ENCODE assay signal across 1 cellular context in the genomic region with DNA sequence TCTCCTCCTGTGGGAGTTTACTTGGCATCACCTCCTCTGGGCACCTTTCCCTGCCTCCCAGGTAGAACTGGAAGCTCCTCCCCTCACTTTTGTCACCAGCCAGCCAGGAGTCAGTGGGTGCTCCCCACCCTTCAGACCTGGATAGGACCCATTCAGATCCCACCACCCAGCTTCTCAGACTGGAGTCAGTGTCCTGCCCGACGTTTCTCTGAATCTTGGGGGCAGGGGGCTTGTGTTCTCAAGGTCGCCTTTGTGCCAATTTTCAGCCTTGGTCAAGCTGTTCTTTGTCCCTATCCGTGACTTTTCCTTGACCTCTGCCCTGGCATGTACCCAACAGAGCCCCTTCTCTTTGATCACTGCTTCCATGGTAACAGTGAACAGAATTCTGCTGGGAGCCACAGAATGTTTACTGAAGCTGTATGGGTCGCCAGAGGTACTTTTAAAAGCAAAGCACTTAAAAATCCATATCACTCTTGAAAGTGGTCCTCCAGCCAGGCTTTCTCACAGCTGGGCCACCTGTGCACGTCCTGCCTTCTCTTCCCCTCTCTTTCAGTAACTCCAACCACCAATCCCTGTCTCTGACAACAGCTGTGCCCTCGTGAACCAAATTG.
TF ChIP-seq lines count a peak whose summit lies in the region.
"Not testable (repeated sequence)": the region's sequence is repeated elsewhere in the genome, so short reads cannot be mapped to it uniquely, and the experiment has no call there.

No MANE protein-coding gene starts in this region.

TF ChIP-seq in HepG2, 621 proteins besides CTCF, POLR2A, EP300 and RAD21 (continued from another document and continues in another):
- TF ChIP-seq TOPORS (CRISPR knock-in tag; IDR thresholded peaks at IDR 0.05) = 0 out of 2 replicates have a peak, but pooled peaks have one; percentile 37
- TF ChIP-seq ZNF556 (CRISPR knock-in tag; IDR thresholded peaks at IDR 0.05; ENCODE audit: borderline replicate concordance) = 0 out of 2 replicates have a peak, but pooled peaks have one; percentile 41
- peak; percentile 48; the same call in 1 of the 2 replicates for TF ChIP-seq SPEN (CRISPR knock-in tag; IDR thresholded peaks at IDR 0.05; ENCODE audit: low read depth)
- TF ChIP-seq HNF4A (CRISPR knock-in tag; IDR thresholded peaks at IDR 0.05) = peak; percentile 93
- TF ChIP-seq, protein P1, sequence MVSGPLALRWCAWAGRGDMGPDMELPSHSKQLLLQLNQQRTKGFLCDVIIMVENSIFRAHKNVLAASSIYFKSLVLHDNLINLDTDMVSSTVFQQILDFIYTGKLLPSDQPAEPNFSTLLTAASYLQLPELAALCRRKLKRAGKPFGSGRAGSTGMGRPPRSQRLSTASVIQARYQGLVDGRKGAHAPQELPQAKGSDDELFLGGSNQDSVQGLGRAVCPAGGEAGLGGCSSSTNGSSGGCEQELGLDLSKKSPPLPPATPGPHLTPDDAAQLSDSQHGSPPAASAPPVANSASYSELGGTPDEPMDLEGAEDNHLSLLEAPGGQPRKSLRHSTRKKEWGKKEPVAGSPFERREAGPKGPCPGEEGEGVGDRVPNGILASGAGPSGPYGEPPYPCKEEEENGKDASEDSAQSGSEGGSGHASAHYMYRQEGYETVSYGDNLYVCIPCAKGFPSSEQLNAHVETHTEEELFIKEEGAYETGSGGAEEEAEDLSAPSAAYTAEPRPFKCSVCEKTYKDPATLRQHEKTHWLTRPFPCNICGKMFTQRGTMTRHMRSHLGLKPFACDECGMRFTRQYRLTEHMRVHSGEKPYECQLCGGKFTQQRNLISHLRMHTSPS (CRISPR knock-in tag; IDR thresholded peaks at IDR 0.05; ENCODE audit: low read depth) = peak; percentile 88; the same call in 1 of the 2 replicates
- 0 out of 2 replicates have a peak, but pooled peaks have one; percentile 50 for TF ChIP-seq TOE1 (CRISPR knock-in tag; IDR thresholded peaks at IDR 0.05)
- TF ChIP-seq ZMYM2 (CRISPR knock-in tag; IDR thresholded peaks at IDR 0.05) = peak; percentile 30; the same call in 1 of the 2 replicates
- peak; percentile 95 for TF ChIP-seq NR2F2 (IDR thresholded peaks at IDR 0.05; ENCODE audit: borderline replicate concordance, low read depth)
- peak; percentile 95 to 97 for TF ChIP-seq NR2F1 (CRISPR knock-in tag; IDR thresholded peaks at IDR 0.05)
- peak; percentile 70; the same call in 1 of the 2 replicates for TF ChIP-seq MED13 (CRISPR knock-in tag; IDR thresholded peaks at IDR 0.05)
- TF ChIP-seq SOX13 (IDR thresholded peaks at IDR 0.05) = peak; percentile 68; the same call in 1 of the 2 replicates
- peak in 1 of 2 experiments; percentile 90; a peak in 2 of 4 replicates for TF ChIP-seq SOX13 (CRISPR knock-in tag; conservative IDR thresholded peaks at IDR 0.05 in 1 of 2, IDR thresholded peaks at IDR 0.05 in 1 of 2)
- peak; percentile 85 for TF ChIP-seq SALL1 (CRISPR knock-in tag; IDR thresholded peaks at IDR 0.05)
- TF ChIP-seq FOXA1, SOX6 (IDR thresholded peaks at IDR 0.05): not testable (repeated sequence)
- peak; percentile 55 for TF ChIP-seq FOXA1 (CRISPR knock-in tag; IDR thresholded peaks at IDR 0.05)
- TF ChIP-seq, protein P2, sequence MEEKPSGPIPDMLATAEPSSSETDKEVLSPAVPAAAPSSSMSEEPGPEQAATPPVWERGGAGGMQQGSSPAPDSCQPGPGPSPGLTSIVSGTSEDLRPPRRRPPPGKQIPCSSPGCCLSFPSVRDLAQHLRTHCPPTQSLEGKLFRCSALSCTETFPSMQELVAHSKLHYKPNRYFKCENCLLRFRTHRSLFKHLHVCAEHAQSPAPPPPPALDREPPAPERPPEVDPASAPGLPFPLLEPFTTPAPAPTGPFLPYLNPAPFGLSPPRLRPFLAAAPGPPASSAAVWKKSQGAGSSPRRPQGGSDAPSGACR (CRISPR knock-in tag; IDR thresholded peaks at IDR 0.05) = peak; percentile 86
- peak; percentile 60; the same call in 1 of the 2 replicates for TF ChIP-seq ZNF292 (CRISPR knock-in tag; IDR thresholded peaks at IDR 0.05; ENCODE audit: borderline replicate concordance, low read depth)
- 0 out of 2 replicates have a peak, but pooled peaks have one; percentile 35 for TF ChIP-seq ZNF761 (CRISPR knock-in tag; conservative IDR thresholded peaks at IDR 0.05)
- TF ChIP-seq SP5 (CRISPR knock-in tag; IDR thresholded peaks at IDR 0.05; ENCODE audit: borderline replicate concordance, low read depth) = peak; percentile 56
- TF ChIP-seq SOX6 (CRISPR knock-in tag; IDR thresholded peaks at IDR 0.05) = peak; percentile 95
- 0 out of 2 replicates have a peak, but pooled peaks have one; percentile 6 for TF ChIP-seq ZNF644 (CRISPR knock-in tag; IDR thresholded peaks at IDR 0.05; ENCODE audit: low read depth)
- peak; percentile 81 for TF ChIP-seq ASH2L (IDR thresholded peaks at IDR 0.05; ENCODE audit: insufficient read length, low read depth, low read length)
- peak; percentile 23; the same call in 1 of the 2 replicates for TF ChIP-seq POGZ (CRISPR knock-in tag; IDR thresholded peaks at IDR 0.05)
- TF ChIP-seq, protein P3, sequence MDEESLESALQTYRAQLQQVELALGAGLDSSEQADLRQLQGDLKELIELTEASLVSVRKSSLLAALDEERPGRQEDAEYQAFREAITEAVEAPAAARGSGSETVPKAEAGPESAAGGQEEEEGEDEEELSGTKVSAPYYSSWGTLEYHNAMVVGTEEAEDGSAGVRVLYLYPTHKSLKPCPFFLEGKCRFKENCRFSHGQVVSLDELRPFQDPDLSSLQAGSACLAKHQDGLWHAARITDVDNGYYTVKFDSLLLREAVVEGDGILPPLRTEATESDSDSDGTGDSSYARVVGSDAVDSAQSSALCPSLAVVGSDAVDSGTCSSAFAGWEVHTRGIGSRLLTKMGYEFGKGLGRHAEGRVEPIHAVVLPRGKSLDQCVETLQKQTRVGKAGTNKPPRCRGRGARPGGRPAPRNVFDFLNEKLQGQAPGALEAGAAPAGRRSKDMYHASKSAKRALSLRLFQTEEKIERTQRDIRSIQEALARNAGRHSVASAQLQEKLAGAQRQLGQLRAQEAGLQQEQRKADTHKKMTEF (CRISPR knock-in tag; IDR thresholded peaks at IDR 0.05) = peak; percentile 75
- TF ChIP-seq, protein P4, sequence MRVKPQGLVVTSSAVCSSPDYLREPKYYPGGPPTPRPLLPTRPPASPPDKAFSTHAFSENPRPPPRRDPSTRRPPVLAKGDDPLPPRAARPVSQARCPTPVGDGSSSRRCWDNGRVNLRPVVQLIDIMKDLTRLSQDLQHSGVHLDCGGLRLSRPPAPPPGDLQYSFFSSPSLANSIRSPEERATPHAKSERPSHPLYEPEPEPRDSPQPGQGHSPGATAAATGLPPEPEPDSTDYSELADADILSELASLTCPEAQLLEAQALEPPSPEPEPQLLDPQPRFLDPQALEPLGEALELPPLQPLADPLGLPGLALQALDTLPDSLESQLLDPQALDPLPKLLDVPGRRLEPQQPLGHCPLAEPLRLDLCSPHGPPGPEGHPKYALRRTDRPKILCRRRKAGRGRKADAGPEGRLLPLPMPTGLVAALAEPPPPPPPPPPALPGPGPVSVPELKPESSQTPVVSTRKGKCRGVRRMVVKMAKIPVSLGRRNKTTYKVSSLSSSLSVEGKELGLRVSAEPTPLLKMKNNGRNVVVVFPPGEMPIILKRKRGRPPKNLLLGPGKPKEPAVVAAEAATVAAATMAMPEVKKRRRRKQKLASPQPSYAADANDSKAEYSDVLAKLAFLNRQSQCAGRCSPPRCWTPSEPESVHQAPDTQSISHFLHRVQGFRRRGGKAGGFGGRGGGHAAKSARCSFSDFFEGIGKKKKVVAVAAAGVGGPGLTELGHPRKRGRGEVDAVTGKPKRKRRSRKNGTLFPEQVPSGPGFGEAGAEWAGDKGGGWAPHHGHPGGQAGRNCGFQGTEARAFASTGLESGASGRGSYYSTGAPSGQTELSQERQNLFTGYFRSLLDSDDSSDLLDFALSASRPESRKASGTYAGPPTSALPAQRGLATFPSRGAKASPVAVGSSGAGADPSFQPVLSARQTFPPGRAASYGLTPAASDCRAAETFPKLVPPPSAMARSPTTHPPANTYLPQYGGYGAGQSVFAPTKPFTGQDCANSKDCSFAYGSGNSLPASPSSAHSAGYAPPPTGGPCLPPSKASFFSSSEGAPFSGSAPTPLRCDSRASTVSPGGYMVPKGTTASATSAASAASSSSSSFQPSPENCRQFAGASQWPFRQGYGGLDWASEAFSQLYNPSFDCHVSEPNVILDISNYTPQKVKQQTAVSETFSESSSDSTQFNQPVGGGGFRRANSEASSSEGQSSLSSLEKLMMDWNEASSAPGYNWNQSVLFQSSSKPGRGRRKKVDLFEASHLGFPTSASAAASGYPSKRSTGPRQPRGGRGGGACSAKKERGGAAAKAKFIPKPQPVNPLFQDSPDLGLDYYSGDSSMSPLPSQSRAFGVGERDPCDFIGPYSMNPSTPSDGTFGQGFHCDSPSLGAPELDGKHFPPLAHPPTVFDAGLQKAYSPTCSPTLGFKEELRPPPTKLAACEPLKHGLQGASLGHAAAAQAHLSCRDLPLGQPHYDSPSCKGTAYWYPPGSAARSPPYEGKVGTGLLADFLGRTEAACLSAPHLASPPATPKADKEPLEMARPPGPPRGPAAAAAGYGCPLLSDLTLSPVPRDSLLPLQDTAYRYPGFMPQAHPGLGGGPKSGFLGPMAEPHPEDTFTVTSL (CRISPR knock-in tag; IDR thresholded peaks at IDR 0.05; ENCODE audit: borderline replicate concordance) = peak; percentile 82; the same call in 1 of the 2 replicates
- 0 out of 2 replicates have a peak, but pooled peaks have one; percentile 59 for TF ChIP-seq ZNF709 (CRISPR knock-in tag; IDR thresholded peaks at IDR 0.05)
- peak; percentile 73 for TF ChIP-seq HOXA3 (CRISPR knock-in tag; IDR thresholded peaks at IDR 0.05)
- TF ChIP-seq ZNF501 (CRISPR knock-in tag; IDR thresholded peaks at IDR 0.05) = 0 out of 2 replicates have a peak, but pooled peaks have one; percentile 29
- peak; percentile 86 for TF ChIP-seq RFX3 (CRISPR knock-in tag; IDR thresholded peaks at IDR 0.05)
- TF ChIP-seq ELF3 (CRISPR knock-in tag; IDR thresholded peaks at IDR 0.05) = 0 out of 2 replicates have a peak, but pooled peaks have one; percentile 37
- TF ChIP-seq RXRB (CRISPR knock-in tag; IDR thresholded peaks at IDR 0.05; ENCODE audit: borderline replicate concordance) = peak; percentile 92
- peak; percentile 67 for TF ChIP-seq YEATS4 (CRISPR knock-in tag; IDR thresholded peaks at IDR 0.05; ENCODE audit: borderline replicate concordance)
- TF ChIP-seq MEIS1 (CRISPR knock-in tag; IDR thresholded peaks at IDR 0.05; ENCODE audit: borderline replicate concordance) = peak; percentile 49; the same call in 1 of the 2 replicates
- TF ChIP-seq PITX1 (CRISPR knock-in tag; IDR thresholded peaks at IDR 0.05) = peak; percentile 76
- TF ChIP-seq SAP130 (CRISPR knock-in tag; IDR thresholded peaks at IDR 0.05; ENCODE audit: low read depth) = peak; percentile 66; the same call in 1 of the 2 replicates
- peak; percentile 64; the same call in 1 of the 2 replicates for TF ChIP-seq ZNF788 (CRISPR knock-in tag; IDR thresholded peaks at IDR 0.05; ENCODE audit: borderline replicate concordance)
- TF ChIP-seq TCF7 (IDR thresholded peaks at IDR 0.05; ENCODE audit: low read depth) = peak; percentile 94
- TF ChIP-seq TBL1XR1 (IDR thresholded peaks at IDR 0.05; ENCODE audit: borderline replicate concordance, low read length, partially characterized antibody) = peak; percentile 57
- TF ChIP-seq FOXC1 (CRISPR knock-in tag; IDR thresholded peaks at IDR 0.05; ENCODE audit: borderline replicate concordance) = peak; percentile 32; the same call in 1 of the 2 replicates
- 0 out of 2 replicates have a peak, but pooled peaks have one; percentile 19 for TF ChIP-seq ZNF160 (CRISPR knock-in tag; IDR thresholded peaks at IDR 0.05)
- TF ChIP-seq SIX4 (CRISPR knock-in tag; IDR thresholded peaks at IDR 0.05) = peak; percentile 43; the same call in 1 of the 2 replicates
- TF ChIP-seq, protein P5, sequence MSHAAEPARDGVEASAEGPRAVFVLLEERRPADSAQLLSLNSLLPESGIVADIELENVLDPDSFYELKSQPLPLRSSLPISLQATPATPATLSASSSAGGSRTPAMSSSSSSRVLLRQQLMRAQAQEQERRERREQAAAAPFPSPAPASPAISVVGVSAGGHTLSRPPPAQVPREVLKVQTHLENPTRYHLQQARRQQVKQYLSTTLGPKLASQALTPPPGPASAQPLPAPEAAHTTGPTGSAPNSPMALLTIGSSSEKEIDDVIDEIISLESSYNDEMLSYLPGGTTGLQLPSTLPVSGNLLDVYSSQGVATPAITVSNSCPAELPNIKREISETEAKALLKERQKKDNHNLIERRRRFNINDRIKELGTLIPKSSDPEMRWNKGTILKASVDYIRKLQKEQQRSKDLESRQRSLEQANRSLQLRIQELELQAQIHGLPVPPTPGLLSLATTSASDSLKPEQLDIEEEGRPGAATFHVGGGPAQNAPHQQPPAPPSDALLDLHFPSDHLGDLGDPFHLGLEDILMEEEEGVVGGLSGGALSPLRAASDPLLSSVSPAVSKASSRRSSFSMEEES (CRISPR knock-in tag; IDR thresholded peaks at IDR 0.05) = peak; percentile 68; the same call in 1 of the 2 replicates
- TF ChIP-seq ZNF543 (CRISPR knock-in tag; IDR thresholded peaks at IDR 0.05) = peak; percentile 31; the same call in 1 of the 2 replicates
- peak; percentile 90; the same call in 1 of the 2 replicates for TF ChIP-seq NCOR1 (IDR thresholded peaks at IDR 0.05; ENCODE audit: borderline replicate concordance, low read length)
- TF ChIP-seq MYC (CRISPR knock-in tag; IDR thresholded peaks at IDR 0.05; ENCODE audit: borderline replicate concordance) = 0 out of 2 replicates have a peak, but pooled peaks have one; percentile 43
- TF ChIP-seq TARDBP (CRISPR knock-in tag; IDR thresholded peaks at IDR 0.05) = peak; percentile 78
- TF ChIP-seq RFX1 (IDR thresholded peaks at IDR 0.05) = peak; percentile 34; the same call in 1 of the 2 replicates
- TF ChIP-seq KLF6 (CRISPR knock-in tag; IDR thresholded peaks at IDR 0.05) = 0 out of 2 replicates have a peak, but pooled peaks have one; percentile 50
- TF ChIP-seq, protein P6, sequence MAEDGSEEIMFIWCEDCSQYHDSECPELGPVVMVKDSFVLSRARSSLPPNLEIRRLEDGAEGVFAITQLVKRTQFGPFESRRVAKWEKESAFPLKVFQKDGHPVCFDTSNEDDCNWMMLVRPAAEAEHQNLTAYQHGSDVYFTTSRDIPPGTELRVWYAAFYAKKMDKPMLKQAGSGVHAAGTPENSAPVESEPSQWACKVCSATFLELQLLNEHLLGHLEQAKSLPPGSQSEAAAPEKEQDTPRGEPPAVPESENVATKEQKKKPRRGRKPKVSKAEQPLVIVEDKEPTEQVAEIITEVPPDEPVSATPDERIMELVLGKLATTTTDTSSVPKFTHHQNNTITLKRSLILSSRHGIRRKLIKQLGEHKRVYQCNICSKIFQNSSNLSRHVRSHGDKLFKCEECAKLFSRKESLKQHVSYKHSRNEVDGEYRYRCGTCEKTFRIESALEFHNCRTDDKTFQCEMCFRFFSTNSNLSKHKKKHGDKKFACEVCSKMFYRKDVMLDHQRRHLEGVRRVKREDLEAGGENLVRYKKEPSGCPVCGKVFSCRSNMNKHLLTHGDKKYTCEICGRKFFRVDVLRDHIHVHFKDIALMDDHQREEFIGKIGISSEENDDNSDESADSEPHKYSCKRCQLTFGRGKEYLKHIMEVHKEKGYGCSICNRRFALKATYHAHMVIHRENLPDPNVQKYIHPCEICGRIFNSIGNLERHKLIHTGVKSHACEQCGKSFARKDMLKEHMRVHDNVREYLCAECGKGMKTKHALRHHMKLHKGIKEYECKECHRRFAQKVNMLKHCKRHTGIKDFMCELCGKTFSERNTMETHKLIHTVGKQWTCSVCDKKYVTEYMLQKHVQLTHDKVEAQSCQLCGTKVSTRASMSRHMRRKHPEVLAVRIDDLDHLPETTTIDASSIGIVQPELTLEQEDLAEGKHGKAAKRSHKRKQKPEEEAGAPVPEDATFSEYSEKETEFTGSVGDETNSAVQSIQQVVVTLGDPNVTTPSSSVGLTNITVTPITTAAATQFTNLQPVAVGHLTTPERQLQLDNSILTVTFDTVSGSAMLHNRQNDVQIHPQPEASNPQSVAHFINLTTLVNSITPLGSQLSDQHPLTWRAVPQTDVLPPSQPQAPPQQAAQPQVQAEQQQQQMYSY (CRISPR knock-in tag; IDR thresholded peaks at IDR 0.05) = peak; percentile 79
